8 cellular contexts compared by ENCODE assay signal in genomic region chr3:108357042-108357441, GRCh38.
"Had no signal": no experiment of that assay in that cellular context is flagged by ENCODE, and none has a peak within 500 bp of the region (broad histone marks: within the 10 kb centered on the region; RNA-seq: fewer than 3 reads in every experiment).

No MANE protein-coding gene starts in this region.

- H3K4me3 Mint-ChIP-seq: GM23338, H9, HFFc6 had no signal

- H3K4me1 Mint-ChIP-seq: GM23338, H9 had no signal

- H3K9me3 Mint-ChIP-seq: GM23338, H9, HFFc6 had no signal

- H3K27ac Mint-ChIP-seq: GM23338, H9, HFFc6 had no signal

- ATAC-seq: GM23338, HCT116 had no signal

- DNase-seq: GM23248, GOT3, H7, H9, HCEC 1CT, HFFc6 had no signal
